9 cellular contexts compared by ENCODE assay signal in genomic region chr1:6601865-6602668, GRCh38. TPM values are rescaled to one million over a fixed set of nuclear protein-coding genes. Genes with fewer than 3 reads are reported as not detected.
A peak's percentile ranks its signal among the peaks of the same experiment; 100 is the strongest.
DNase-seq lines count a peak whose midpoint lies in the region; ATAC-seq and TF ChIP-seq lines count a peak whose summit lies in the region.
"Had no signal": no experiment of that assay in that cellular context is flagged by ENCODE, and none has a peak within 500 bp of the region (broad histone marks: within the 10 kb centered on the region; RNA-seq: fewer than 3 reads in every experiment).

No MANE protein-coding gene starts in this region.

- intact Hi-C loops in body of pancreas (cut with DNase I): no loop called here

- H3K4me3 ChIP-seq in body of pancreas: peak overlapping the region; percentile 53 to 75
- peak overlapping the region; percentile 91 to 97 (median 97) for H3K4me3 ChIP-seq in skeletal muscle tissue (ENCODE audit: low read length in 3 of 3)

- 0% methylated on average over 11 to 88 of the region's 108 CpGs for WGBS in body of pancreas, 2 donors

- H3K27me3 ChIP-seq in body of pancreas (no peaks in the 10 kb centered on the region), skeletal muscle tissue (ENCODE audit: control insufficient read depth in 3 of 3, insufficient read depth in 3 of 3, low read length in 3 of 3) (no peaks in the 10 kb centered on the region)

- DNase-seq in activated effector memory CD4-positive, alpha-beta T cell treated with anti-CD3 and anti-CD28 coated beads, Interleukin-2, amount 50 U/mL, for 16 hours: peak; percentile 75
- DNase-seq in activated effector memory CD4-positive, alpha-beta T cell treated with Interleukin-2 at 50 U/mL for 16 hours: no peak
- DNase-seq in OCI-M1 (lab: John Stamatoyannopoulos, UW) (peak; percentile 64), body of pancreas (peak; percentile 67 to 76 (median 70)), iPS-NIHi11 (ENCODE audit: low spot score) (peak; percentile 66), 8988T (no peak)

- H3K4me1 ChIP-seq in body of pancreas (peaks cover 55% of the 10 kb centered on the region), skeletal muscle tissue (ENCODE audit: control insufficient read depth in 3 of 3, insufficient read depth in 3 of 3, low read length in 3 of 3) (peaks cover 51 to 72% (median 55%) of the 10 kb centered on the region in 3 donors)

- TF ChIP-seq POLR2A in body of pancreas (IDR thresholded peaks at IDR 0.05): peak in 1 of 3 donors; percentile 19

- peak overlapping the region; percentile 94 to 100 (median 99) for H3K9ac ChIP-seq in skeletal muscle tissue (ENCODE audit: low read depth in 1 of 3, low read length in 3 of 3)

- H3K9me3 ChIP-seq in body of pancreas (no peaks in the 10 kb centered on the region), skeletal muscle tissue (ENCODE audit: control insufficient read depth in 3 of 3, low read length in 3 of 3) (no peaks in the 10 kb centered on the region)

- TF ChIP-seq CTCF in body of pancreas (IDR thresholded peaks at IDR 0.05): peak in 3 of 7 experiments; percentile 19 to 26 (median 25)

- peak overlapping the region; percentile 86 to 99 (median 96) for H3K27ac ChIP-seq in body of pancreas
- peak overlapping the region; percentile 98 for H3K27ac ChIP-seq in skeletal muscle tissue (ENCODE audit: low read depth, low read length)

- H3K36me3 ChIP-seq in body of pancreas (replicated peaks in 1 of 2; ENCODE audit: insufficient read depth in 1 of 2, low read depth in 2 of 2) (peaks cover 0 to 6% of the 10 kb centered on the region in 2 donors), skeletal muscle tissue (ENCODE audit: control insufficient read depth in 3 of 3, insufficient read depth in 3 of 3, low read length in 3 of 3) (peaks cover 19 to 29% (median 22%) of the 10 kb centered on the region in 3 donors)

- ATAC-seq in HG02870 (IDR thresholded peaks at IDR 0.05; ENCODE audit: unreplicated experiment) (peak; percentile 29), body of pancreas (peak; percentile 28)

RNA-seq across cellular contexts. Expression of gene KLHL21, which starts 0.6 kb away (rescaled TPM):
- total RNA-seq in body of pancreas (10 to 100 TPM; 38.4 to 60.0 TPM), skeletal muscle tissue (27.1 TPM)

RNA-seq across cellular contexts. Expression of gene PHF13, which starts 11.5 kb away (rescaled TPM):
- total RNA-seq in body of pancreas (1 to 10 TPM; 6.2 to 9.6 TPM), skeletal muscle tissue (17.7 TPM)

RNA-seq across cellular contexts. Expression of gene ZBTB48, which starts 22.3 kb away (rescaled TPM):
- total RNA-seq in body of pancreas (10 to 100 TPM; 17.4 to 37.6 TPM), skeletal muscle tissue (10.4 TPM)

RNA-seq across cellular contexts. Expression of gene THAP3, which starts 22.6 kb away (rescaled TPM):
- total RNA-seq in body of pancreas: 10 to 100 TPM; 11.9 to 18.9 TPM
- total RNA-seq in skeletal muscle tissue: 25.6 TPM

RNA-seq across cellular contexts. Expression of gene TAS1R1, which starts 47.0 kb away (rescaled TPM):
- not detected for total RNA-seq in body of pancreas
- total RNA-seq in skeletal muscle tissue: 5.7 TPM
- total RNA-seq: pulmonary artery endothelial cell had no signal

Comparison
In these comparisons a context has a peak if more than half of its experiments do, and no peak if none do; other contexts are left out.
1. DNase-seq: peak in activated effector memory CD4-positive, alpha-beta T cell treated with anti-CD3 and anti-CD28 coated beads, Interleukin-2, amount 50 U/mL, for 16 hours (single experiment), OCI-M1 (single experiment), body of pancreas (4 of 4) and iPS-NIHi11 (single experiment); none in activated effector memory CD4-positive, alpha-beta T cell treated with Interleukin-2 at 50 U/mL for 16 hours (single experiment) and 8988T (single experiment).